Comparison of ENCODE assay signal across 24 cellular contexts in genomic region chr3:65716372-65716771, GRCh38.
DNase-seq lines count a peak whose midpoint lies in the region; ATAC-seq and TF ChIP-seq lines count a peak whose summit lies in the region.
"Had no signal": no experiment of that assay in that cellular context is flagged by ENCODE, and none has a peak within 500 bp of the region (broad histone marks: within the 10 kb centered on the region; RNA-seq: fewer than 3 reads in every experiment).

No MANE protein-coding gene starts in this region.

- H3K9ac ChIP-seq in HUES64 (ENCODE audit: low read depth, low read length): no peak overlapping the region
- peak overlapping the region; percentile 37 for H3K9ac ChIP-seq in iPS-20b (ENCODE audit: low read depth, low read length)

- H3K9me3 ChIP-seq in HUES64 (ENCODE audit: insufficient read depth, low read depth, low read length) (no peaks in the 10 kb centered on the region), iPS-20b (ENCODE audit: insufficient read depth, low read depth, low read length) (no peaks in the 10 kb centered on the region), Caco-2 (no peaks in the 10 kb centered on the region), PC-9 (ENCODE audit: insufficient read depth, low read depth) (no peaks in the 10 kb centered on the region)
- H3K9me3 ChIP-seq: SJCRH30 had no signal

- no peaks in the 10 kb centered on the region for H3F3A ChIP-seq in PC-9 (ENCODE audit: insufficient read depth, low read depth)

- H3K27me3 ChIP-seq in HUES64 (ENCODE audit: insufficient read depth, low read length) (no peaks in the 10 kb centered on the region), iPS-20b (ENCODE audit: insufficient read depth, low read length) (no peaks in the 10 kb centered on the region), Caco-2 (replicated peaks; ENCODE audit: control insufficient read depth, insufficient read depth, low read length) (no peaks in the 10 kb centered on the region), PC-9 (ENCODE audit: insufficient read depth, low read depth) (no peaks in the 10 kb centered on the region)
- H3K27me3 ChIP-seq: SJCRH30 had no signal

- H3K27ac Mint-ChIP-seq in Caco-2 (ENCODE audit: unreplicated experiment): no peak overlapping the region
- H3K27ac Mint-ChIP-seq: CD4-positive, alpha-beta memory T cell had no signal

- no peak for ATAC-seq in HG03175 (IDR thresholded peaks at IDR 0.05; ENCODE audit: unreplicated experiment)
- ATAC-seq: PC-3, Right ventricle myocardium inferior, SK-N-SH treated with all-trans-retinoic acid at 6 μM for 48 hours had no signal

- no peaks in the 10 kb centered on the region for H3K27me3 Mint-ChIP-seq in Caco-2 (ENCODE audit: insufficient read depth, unreplicated experiment)
- H3K27me3 Mint-ChIP-seq: CD4-positive, alpha-beta memory T cell had no signal

- no peaks in the 10 kb centered on the region for H3K9me3 Mint-ChIP-seq in Caco-2 (ENCODE audit: unreplicated experiment)

- H3K36me3 ChIP-seq in HUES64 (ENCODE audit: insufficient read depth, low read length) (no peaks in the 10 kb centered on the region), iPS-20b (ENCODE audit: insufficient read depth, low read depth, low read length) (no peaks in the 10 kb centered on the region), Caco-2 (ENCODE audit: control insufficient read depth, insufficient read depth, low read length) (no peaks in the 10 kb centered on the region), PC-9 (ENCODE audit: low read depth) (no peaks in the 10 kb centered on the region)
- H3K36me3 ChIP-seq: SJCRH30 had no signal

- CTCF ChIA-PET in Caco-2 (lab: Charles Lee) (no interaction called here), PC-9 (lab: Charles Lee) (no interaction called here)

- POLR2A ChIA-PET in Caco-2 (lab: Charles Lee) (no interaction called here), PC-9 (lab: Charles Lee; ENCODE audit: unreplicated experiment) (no interaction called here)

- TF ChIP-seq CTCF in Caco-2 (IDR thresholded peaks at IDR 0.05; ENCODE audit: insufficient read depth in 1 of 2, low read depth in 1 of 2, low read length in 1 of 2, severe bottlenecking in 1 of 2, unreplicated experiment in 1 of 2) (no peak), PC-9 (conservative IDR thresholded peaks at IDR 0.05) (no peak)

- H3K4me2 ChIP-seq in PC-9: no peak overlapping the region

- 0 out of 2 replicates have a peak overlapping the region, but pooled peaks have one; percentile 9 for H3K27ac ChIP-seq in HUES64 (ENCODE audit: low read depth, low read length)
- H3K27ac ChIP-seq in iPS-20b (ENCODE audit: low read length): no peak overlapping the region
- H3K27ac ChIP-seq in PC-9: no peak overlapping the region
- H3K27ac ChIP-seq: SJCRH30 had no signal

- peaks cover 13% of the 10 kb centered on the region for H3K36me3 Mint-ChIP-seq in Caco-2 (ENCODE audit: insufficient read depth, unreplicated experiment)
- H3K36me3 Mint-ChIP-seq: CD4-positive, alpha-beta memory T cell had no signal

- H3K4me1 ChIP-seq in HUES64 (ENCODE audit: insufficient read depth, low read length) (peaks cover 36% of the 10 kb centered on the region), iPS-20b (ENCODE audit: insufficient read depth, low read length) (peaks cover 37% of the 10 kb centered on the region), Caco-2 (no peaks in the 10 kb centered on the region), PC-9 (replicated peaks; ENCODE audit: insufficient read depth) (no peaks in the 10 kb centered on the region)

- DNase-seq in NCI-H69 (lab: John Stamatoyannopoulos, UW) (peak; percentile 47), Caco-2 (no peak), PC-9 (no peak), GDM1 (lab: John Stamatoyannopoulos, UW) (no peak)
- DNase-seq: C1 segment of cervical spinal cord; CD4-positive, alpha-beta memory T cell; DMS 273 treated with DMSO at 0.1 percent for 48 hours; DMS79; EL; GF-D8; GOT3; HCEC 1CT; NCI-H1048; NCI-H187 treated with DMSO at 0.1 percent for 48 hours; NCI-H2227 treated with DMSO at 0.1 percent for 48 hours; NCI-H510A; NK-92 treated with Interleukin-12 subunit alpha and Interleukin-12 subunit beta, amount 100 ng/mL, for 24 hours; PC-3 had no signal

- H3K9me2 ChIP-seq in PC-9 (ENCODE audit: insufficient read depth): no peaks in the 10 kb centered on the region

- H3K4me3 Mint-ChIP-seq in Caco-2 (ENCODE audit: unreplicated experiment): no peak overlapping the region
- H3K4me3 Mint-ChIP-seq: CD4-positive, alpha-beta memory T cell had no signal

- no peak overlapping the region for H3K4me3 ChIP-seq in HUES64 (ENCODE audit: low read length)
- H3K4me3 ChIP-seq in iPS-20b (ENCODE audit: low read length): no peak overlapping the region
- H3K4me3 ChIP-seq in Caco-2 (ENCODE audit: low read depth, low read length): no peak overlapping the region
- no peak overlapping the region for H3K4me3 ChIP-seq in PC-9
- H3K4me3 ChIP-seq: SJCRH30 had no signal

- 66% methylated on average over 3 of the region's 3 CpGs for WGBS in HUES64

- H3K79me2 ChIP-seq in PC-9 (ENCODE audit: low read depth): no peaks in the 10 kb centered on the region

- no peaks in the 10 kb centered on the region for H4K20me1 ChIP-seq in PC-9 (ENCODE audit: insufficient read depth)

- intact Hi-C loops in Caco-2 (cut with micrococcal nuclease; ENCODE audit: unreplicated experiment) (no loop called here), PC-9 (cut with micrococcal nuclease; ENCODE audit: unreplicated experiment) (no loop called here)

- peaks cover 6% of the 10 kb centered on the region for H3K4me1 Mint-ChIP-seq in Caco-2 (ENCODE audit: low read depth, unreplicated experiment)
- H3K4me1 Mint-ChIP-seq: CD4-positive, alpha-beta memory T cell had no signal

- H2AFZ ChIP-seq in PC-9: no peak overlapping the region

- BruUV-seq in Caco-2 (replicated peaks; lab: Mats Ljungman, UMichigan): no TSS peak
- no TSS peak for BruUV-seq in PC-9 (replicated peaks; lab: Mats Ljungman, UMichigan)
